In the genomic region with DNA sequence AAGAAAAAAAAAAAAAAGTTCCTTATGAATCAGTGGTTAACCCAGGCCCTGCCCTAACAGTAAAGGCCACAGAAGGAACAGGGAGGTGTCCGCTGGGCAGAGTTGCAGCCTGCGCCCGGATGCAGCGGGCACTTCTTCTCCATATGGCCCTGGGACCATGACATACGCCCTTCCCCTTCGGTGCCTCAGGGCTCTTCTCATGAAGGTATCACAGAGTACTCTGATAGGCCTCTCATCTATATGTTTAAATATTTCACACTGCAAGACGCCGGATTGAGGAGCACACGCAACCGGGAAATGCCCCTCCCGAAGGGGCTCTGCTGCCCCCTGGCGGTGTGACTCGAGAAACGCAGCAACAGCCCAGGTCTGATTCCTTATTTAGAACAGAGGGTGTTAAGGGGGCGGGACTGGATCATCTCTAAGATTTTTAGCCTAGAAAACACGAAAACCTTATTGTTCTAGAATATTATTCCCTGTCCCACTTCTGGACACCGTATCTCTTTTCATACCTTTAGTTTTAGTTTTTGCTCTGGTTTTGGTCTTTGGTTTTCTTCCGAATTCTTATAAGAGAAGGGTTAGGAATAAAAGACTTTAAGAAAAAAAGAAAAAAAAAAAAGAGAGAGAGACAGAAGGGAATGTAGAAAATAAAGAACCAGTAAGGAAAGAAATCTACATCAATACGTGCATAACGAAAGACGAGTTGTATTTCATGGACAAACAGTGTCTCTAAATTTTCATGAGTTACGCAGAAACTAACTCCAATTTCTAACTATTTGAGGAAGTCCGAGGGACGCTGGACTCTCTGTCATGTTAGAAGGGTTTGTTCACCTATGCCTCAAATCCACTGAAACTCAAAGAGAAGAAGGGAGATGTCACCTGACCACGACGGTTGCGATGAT, we compare ENCODE assay signal across 8 cellular contexts. TPM values are rescaled to one million over a fixed set of nuclear protein-coding genes. Genes with fewer than 3 reads are reported as not detected.
DNase-seq lines count a peak whose midpoint lies in the region; ATAC-seq, FAIRE-seq and TF ChIP-seq lines count a peak whose summit lies in the region.

No MANE protein-coding gene starts in this region.

- H2AK5ac ChIP-seq in H1 (ENCODE audit: low read depth, low read length) = no peak overlapping the region

- H3K4me1 Mint-ChIP-seq in activated CD8-positive, alpha-beta memory T cell treated with anti-CD3 and anti-CD28 coated beads, Interleukin-2, amount 10 ng/mL, durations not matched to agents 7 days and 5 days = peaks cover 39% of the 10 kb centered on the region

- FAIRE-seq in GM19239 (lab: Jason Lieb, UNC) = peak; percentile 95
- no peak for FAIRE-seq in H1 (lab: Jason Lieb, UNC)

- H3K9me3 Mint-ChIP-seq in activated CD8-positive, alpha-beta memory T cell treated with anti-CD3 and anti-CD28 coated beads, Interleukin-2, amount 10 ng/mL, durations not matched to agents 7 days and 5 days (ENCODE audit: low read depth) = no peaks in the 10 kb centered on the region

- H3K36me3 ChIP-seq in BLaER1 treated with 17β-estradiol and CSF1 and Interleukin-3, amounts not matched to agents 10 nM and 100 nM = peaks cover 24 to 79% (median 59%) of the 10 kb centered on the region in 11 experiments
- H3K36me3 ChIP-seq in NT2/D1 (ENCODE audit: insufficient read depth, insufficient read length, low read length) (peaks cover 66% of the 10 kb centered on the region), H1 (ENCODE audit: control insufficient read depth in 2 of 4, insufficient read depth in 4 of 4, low read length in 3 of 4) (peaks cover 0 to 22% (median 16%) of the 10 kb centered on the region in 4 experiments; a peak in 6 of 8 replicates)

- H3K4me1 ChIP-seq in BLaER1 treated with 17β-estradiol and CSF1 and Interleukin-3, amounts not matched to agents 10 nM and 100 nM = peaks cover 89 to 99% (median 96%) of the 10 kb centered on the region in 10 experiments
- H3K4me1 ChIP-seq in NT2/D1 (ENCODE audit: insufficient read depth, insufficient read length) (peaks cover 6% of the 10 kb centered on the region), H1 (replicated peaks in 1 of 4; ENCODE audit: control insufficient read depth in 3 of 4, insufficient read depth in 4 of 4, low read length in 3 of 4) (peaks cover 0 to 2% (median 0%) of the 10 kb centered on the region in 4 experiments; a peak in 2 of 7 replicates)

- H3K4me2 ChIP-seq in BLaER1 treated with 17β-estradiol and CSF1 and Interleukin-3, amounts not matched to agents 10 nM and 100 nM = peak overlapping the region; percentile 81 to 95 (median 91)
- no peak overlapping the region for H3K4me2 ChIP-seq in H1 (ENCODE audit: insufficient read depth in 1 of 2, low read depth in 2 of 2, low read length in 2 of 2)

- no peak overlapping the region for H2BK120ac ChIP-seq in H1 (replicated peaks; ENCODE audit: low read depth, low read length)

- H3K27ac ChIP-seq in BLaER1 treated with 17β-estradiol and CSF1 and Interleukin-3, amounts not matched to agents 10 nM and 100 nM = peak overlapping the region; percentile 70 to 96 (median 89)
- no peak overlapping the region; the same call in 1 of the 2 replicates for H3K27ac ChIP-seq in H1 (ENCODE audit: low read depth, low read length)

- no peaks in the 10 kb centered on the region for H3K27me3 Mint-ChIP-seq in activated CD8-positive, alpha-beta memory T cell treated with anti-CD3 and anti-CD28 coated beads, Interleukin-2, amount 10 ng/mL, durations not matched to agents 7 days and 5 days

- no peak overlapping the region for H2AFZ ChIP-seq in H1 (ENCODE audit: low read length)

- TF ChIP-seq CTCF in H1 (IDR thresholded peaks at IDR 0.05; ENCODE audit: control extremely low read depth in 1 of 3, insufficient read depth in 1 of 3, low read depth in 1 of 3, low read length in 3 of 3) = peak; percentile 80 to 92 (median 85)

- peaks cover 15% of the 10 kb centered on the region for H3K36me3 Mint-ChIP-seq in activated CD8-positive, alpha-beta memory T cell treated with anti-CD3 and anti-CD28 coated beads, Interleukin-2, amount 10 ng/mL, durations not matched to agents 7 days and 5 days

- H4K8ac ChIP-seq in H1 (ENCODE audit: extremely low read depth, insufficient read depth, low read length) = peak overlapping the region; percentile 59; the same call in 1 of the 2 replicates

- H3K9me3 ChIP-seq in BLaER1 treated with 17β-estradiol and CSF1 and Interleukin-3, amounts not matched to agents 10 nM and 100 nM (replicated peaks in 1 of 11) = 0 out of 22 replicates have a peak, but pooled peaks cover 0 to under 1% (median 0%) of the 10 kb centered on the region in 11 experiments
- no peaks in the 10 kb centered on the region for H3K9me3 ChIP-seq in NT2/D1 (ENCODE audit: insufficient read depth, low read length)
- no peaks in the 10 kb centered on the region for H3K9me3 ChIP-seq in H1 (ENCODE audit: insufficient read depth in 2 of 2, low read depth in 1 of 2, low read length in 1 of 2)

- H3K9ac ChIP-seq in BLaER1 treated with 17β-estradiol and CSF1 and Interleukin-3, amounts not matched to agents 10 nM and 100 nM = peak overlapping the region; percentile 65 to 86 (median 78); a peak in 21 of 22 replicates
- H3K9ac ChIP-seq in NT2/D1 (ENCODE audit: insufficient read length, low read depth) (peak overlapping the region; percentile 36), H1 (replicated peaks in 1 of 4; ENCODE audit: extremely low read depth in 1 of 4, low read depth in 3 of 4, low read length in 3 of 4) (no peak overlapping the region)

- no peak for TF ChIP-seq POLR2A in H1 (IDR thresholded peaks at IDR 0.05; ENCODE audit: control extremely low read depth in 1 of 2, low read depth in 2 of 2, low read length in 2 of 2)

- H3K27me3 ChIP-seq in BLaER1 treated with 17β-estradiol and CSF1 and Interleukin-3, amounts not matched to agents 10 nM and 100 nM = no peaks in the 10 kb centered on the region
- H3K27me3 ChIP-seq in NT2/D1 (ENCODE audit: insufficient read depth, insufficient read length) = no peaks in the 10 kb centered on the region
- no peaks in the 10 kb centered on the region for H3K27me3 ChIP-seq in H1 (replicated peaks in 1 of 4; ENCODE audit: control insufficient read depth in 3 of 4, extremely low read depth in 1 of 4, insufficient read depth in 3 of 4, low read length in 3 of 4)

- H2BK15ac ChIP-seq in H1 (ENCODE audit: low read length) = no peak overlapping the region

- H3K27ac Mint-ChIP-seq in activated CD8-positive, alpha-beta memory T cell treated with anti-CD3 and anti-CD28 coated beads, Interleukin-2, amount 10 ng/mL, durations not matched to agents 7 days and 5 days = peak overlapping the region; percentile 78

- H3K4me3 Mint-ChIP-seq in activated CD8-positive, alpha-beta memory T cell treated with anti-CD3 and anti-CD28 coated beads, Interleukin-2, amount 10 ng/mL, durations not matched to agents 7 days and 5 days = peak overlapping the region; percentile 43

- H4K91ac ChIP-seq in H1 (replicated peaks; ENCODE audit: insufficient read length, low read length) = no peak overlapping the region

- H3K4ac ChIP-seq in H1 (replicated peaks; ENCODE audit: insufficient read length, low read depth, low read length) = no peak overlapping the region

- CTCF ChIA-PET in activated CD8-positive, alpha-beta memory T cell treated with anti-CD3 and anti-CD28 coated beads, Interleukin-2, amount 10 ng/mL, durations not matched to agents 7 days and 5 days (lab: Charles Lee) = interaction anchor here (0.7 to 1.5 kb wide), 7 partner anchors 10 to 580 kb away, joined by 3 to 7 read pairs (median 3); partner anchors contain the start of gene DAGLB
- CTCF ChIA-PET in H1 (lab: Charles Lee; ENCODE audit: partially characterized antibody) = interaction anchor here (0.5 to 2.4 kb wide), 8 partner anchors 8 to 1925 kb away, joined by 3 to 6 read pairs (median 4); no protein-coding TSS in a partner anchor

- H4K5ac ChIP-seq in H1 (ENCODE audit: insufficient read length, low read depth, low read length) = no peak overlapping the region

- no peak overlapping the region for H2BK12ac ChIP-seq in H1 (ENCODE audit: low read depth, low read length)

- no peaks in the 10 kb centered on the region for H3K23me2 ChIP-seq in H1 (ENCODE audit: low read depth, low read length)

- H3K23ac ChIP-seq in H1 (ENCODE audit: insufficient read length) = no peak overlapping the region

- peaks cover 3 to 60% of the 10 kb centered on the region in 2 experiments for H3K79me2 ChIP-seq in H1 (ENCODE audit: control insufficient read depth in 1 of 2, insufficient read depth in 2 of 2, low read length in 2 of 2)

- no peak overlapping the region for H3K56ac ChIP-seq in H1 (replicated peaks; ENCODE audit: insufficient read length, low read depth, low read length)

- H3K14ac ChIP-seq in H1 (ENCODE audit: insufficient read length) = no peak overlapping the region

- H4K20me1 ChIP-seq in BLaER1 treated with 17β-estradiol and CSF1 and Interleukin-3, amounts not matched to agents 10 nM and 100 nM = peaks cover 0 to 27% (median 8%) of the 10 kb centered on the region in 11 experiments; a peak in 10 of 22 replicates
- peaks cover 9 to 16% of the 10 kb centered on the region in 2 experiments for H4K20me1 ChIP-seq in H1 (replicated peaks in 1 of 2; ENCODE audit: control insufficient read depth in 1 of 2, insufficient read depth in 2 of 2, low read length in 2 of 2)

- DNase-seq in GM19239 (ENCODE audit: insufficient read length, low spot score) (peak; percentile 88), HS-27A (ENCODE audit: low read depth) (peak; percentile 22), NT2/D1 (ENCODE audit: low read depth, low spot score) (peak; percentile 70), H1 (ENCODE audit: low read depth in 1 of 2, low spot score in 2 of 2) (peak; percentile 56 to 95), midbrain (lab: John Stamatoyannopoulos, UW) (peak; percentile 85)
- peak; percentile 91 for DNase-seq in activated CD8-positive, alpha-beta memory T cell treated with anti-CD3 and anti-CD28 coated beads, Interleukin-2, amount 10 ng/mL, durations not matched to agents 7 days and 5 days
- DNase-seq in stimulated activated CD8-positive, alpha-beta memory T cell treated with anti-CD3 and anti-CD28 coated beads, Interleukin-2, amount 100 ng/mL, for 48 hours (ENCODE audit: low read depth in 2 of 2) = peak; percentile 78 to 79

- TF ChIP-seq EP300 in H1 (IDR thresholded peaks at IDR 0.05; ENCODE audit: borderline replicate concordance in 1 of 2, low read depth in 2 of 2, low read length in 2 of 2) = no peak

- H2BK5ac ChIP-seq in H1 (ENCODE audit: low read depth, low read length) = no peak overlapping the region

- H2BK20ac ChIP-seq in H1 (ENCODE audit: low read length) = no peak overlapping the region

- peak; percentile 95 for ATAC-seq in activated CD8-positive, alpha-beta memory T cell treated with anti-CD3 and anti-CD28 coated beads, Interleukin-2, amount 10 ng/mL, durations not matched to agents 7 days and 5 days

- 66% methylated on average over 27 of the region's 27 CpGs; no CpG with 5 or more reads in 1 of the 2 experiments for WGBS in H1 (ENCODE audit: extremely low coverage in 1 of 2, insufficient coverage in 1 of 2, insufficient read length in 1 of 2, insufficient replicate concordance in 2 of 2, low coverage in 1 of 2, low lambda C conversion rate in 2 of 2, missing lambda C conversion rate in 1 of 2), 2 experiments

- peak; percentile 70 to 81 for TF ChIP-seq RAD21 in H1 (IDR thresholded peaks at IDR 0.05 in 1 of 2, conservative IDR thresholded peaks at IDR 0.05 in 1 of 2; ENCODE audit: low read depth in 2 of 2, low read length in 2 of 2)

- POLR2A ChIA-PET in H1 (lab: Charles Lee; ENCODE audit: partially characterized antibody) = interaction anchor here (0.7 to 3.1 kb wide), 3 partner anchors 11 to 16 kb away, joined by 3 to 25 read pairs (median 3); partner anchors contain the start of gene DAGLB

- no peak overlapping the region for H3K18ac ChIP-seq in H1 (ENCODE audit: extremely low read depth, low read length)

- H3K79me1 ChIP-seq in H1 (ENCODE audit: low read depth, low read length) = peaks cover 15% of the 10 kb centered on the region

- peak overlapping the region; percentile 16 to 58 (median 46); a peak in 18 of 20 replicates for H3K4me3 ChIP-seq in BLaER1 treated with 17β-estradiol and CSF1 and Interleukin-3, amounts not matched to agents 10 nM and 100 nM
- no peak overlapping the region for H3K4me3 ChIP-seq in NT2/D1 (ENCODE audit: insufficient read length, low read depth)
- H3K4me3 ChIP-seq in H1 (ENCODE audit: extremely low read depth in 1 of 4, insufficient read depth in 2 of 4, low read depth in 3 of 4, low read length in 4 of 4) = no peak overlapping the region

RNA-seq across cellular contexts. Expression of gene DAGLB, which starts 12.0 kb away (rescaled TPM):
- total RNA-seq in activated CD8-positive, alpha-beta memory T cell treated with anti-CD3 and anti-CD28 coated beads, Interleukin-2, amount 10 ng/mL, durations not matched to agents 7 days and 5 days = 10 to 100 TPM; 21.6 to 22.2 TPM
- total RNA-seq in H1 (2021; fragmentation: NEBNext Ultra II Directional; extraction: Animal tissue kit (Norgen Biotek cat#: 25700)) = 22.1 and 27.0 TPM in 2 replicates
- polyA plus RNA-seq in H1 (2011; rRNA removed) = 39.6 and 43.3 TPM in 2 replicates
- polyA plus RNA-seq in H1 (2011; cell fraction: cytosol; rRNA removed) = 26.5 TPM
- 48.0 TPM for polyA plus RNA-seq in H1 (2011; cell fraction: nucleus; rRNA removed)
- 22.5 to 29.8 TPM (median 25.0 TPM) in 4 replicates for polyA plus RNA-seq in H1 (2012, experiment 1 of 2)
- 26.1 TPM for polyA plus RNA-seq in H1 (2012, experiment 2 of 2)
- polyA plus RNA-seq in H1 (2013, experiment 1 of 2) = 27.5 TPM
- polyA plus RNA-seq in H1 (2013, experiment 2 of 2) = 25.2 TPM
- polyA minus RNA-seq in H1 (2011; rRNA and poly(A)+ RNA removed) = 70.6 and 75.3 TPM in 2 replicates
- polyA minus RNA-seq in H1 (2011; cell fraction: cytosol; rRNA and poly(A)+ RNA removed) = 28.5 TPM
- 69.8 TPM for polyA minus RNA-seq in H1 (2011; cell fraction: nucleus; rRNA and poly(A)+ RNA removed)

RNA-seq across cellular contexts. Expression of gene KDELR2, which starts 48.2 kb away (rescaled TPM):
- total RNA-seq in activated CD8-positive, alpha-beta memory T cell treated with anti-CD3 and anti-CD28 coated beads, Interleukin-2, amount 10 ng/mL, durations not matched to agents 7 days and 5 days = 10 to 100 TPM; 56.2 to 66.0 TPM
- total RNA-seq in H1 (2021; fragmentation: NEBNext Ultra II Directional; extraction: Animal tissue kit (Norgen Biotek cat#: 25700)) = 75.3 and 82.9 TPM in 2 replicates
- polyA plus RNA-seq in H1 (2011; rRNA removed) = 54.1 and 66.8 TPM in 2 replicates
- polyA plus RNA-seq in H1 (2011; cell fraction: cytosol; rRNA removed) = 48.6 TPM
- polyA plus RNA-seq in H1 (2011; cell fraction: nucleus; rRNA removed) = 21.9 TPM
- 45.3 to 54.2 TPM (median 47.7 TPM) in 4 replicates for polyA plus RNA-seq in H1 (2012, experiment 1 of 2)
- 35.5 TPM for polyA plus RNA-seq in H1 (2012, experiment 2 of 2)
- polyA plus RNA-seq in H1 (2013, experiment 1 of 2) = 79.4 TPM
- 94.5 TPM for polyA plus RNA-seq in H1 (2013, experiment 2 of 2)
- polyA minus RNA-seq in H1 (2011; rRNA and poly(A)+ RNA removed) = 57.5 and 65.0 TPM in 2 replicates
- polyA minus RNA-seq in H1 (2011; cell fraction: cytosol; rRNA and poly(A)+ RNA removed) = 36.8 TPM
- polyA minus RNA-seq in H1 (2011; cell fraction: nucleus; rRNA and poly(A)+ RNA removed) = 25.1 TPM

Comparison
In these comparisons a context has a peak if more than half of its experiments do, and no peak if none do; other contexts are left out.
1. H3K4me2 ChIP-seq: peak in BLaER1 treated with 17β-estradiol and CSF1 and Interleukin-3, amounts not matched to agents 10 nM and 100 nM (11 of 11); none in H1 (0 of 2).
2. H3K4me3 ChIP-seq: peak in BLaER1 treated with 17β-estradiol and CSF1 and Interleukin-3, amounts not matched to agents 10 nM and 100 nM (10 of 10); none in NT2/D1 (single experiment) and H1 (0 of 4).
3. H3K9ac ChIP-seq: peak in BLaER1 treated with 17β-estradiol and CSF1 and Interleukin-3, amounts not matched to agents 10 nM and 100 nM (11 of 11) and NT2/D1 (single experiment); none in H1 (0 of 4).
4. DNase-seq: peak in every context shown above with its lines; median percentile 91 in activated CD8-positive, alpha-beta memory T cell treated with anti-CD3 and anti-CD28 coated beads, Interleukin-2, amount 10 ng/mL, durations not matched to agents 7 days and 5 days; 88 in GM19239; 85 in midbrain; 78 in stimulated activated CD8-positive, alpha-beta memory T cell treated with anti-CD3 and anti-CD28 coated beads, Interleukin-2, amount 100 ng/mL, for 48 hours; 76 in H1; 70 in NT2/D1; 22 in HS-27A.